26 cellular contexts compared by ENCODE assay signal in genomic region chr17:48883171-48883570, GRCh38.
"Had no signal": no experiment of that assay in that cellular context is flagged by ENCODE, and none has a peak within 500 bp of the region (broad histone marks: within the 10 kb centered on the region; RNA-seq: fewer than 3 reads in every experiment).

No MANE protein-coding gene starts in this region.

- H3K36me3 ChIP-seq: gastroesophageal sphincter, heart left ventricle, pancreas, right lobe of liver, uterus had no signal

- H3K27me3 ChIP-seq: heart left ventricle, pancreas, right lobe of liver, testis, uterus had no signal

- H3K9me3 ChIP-seq: gastroesophageal sphincter, heart left ventricle, pancreas, right lobe of liver, testis, uterus had no signal

- H3K9me3 Mint-ChIP-seq: activated CD4-positive, alpha-beta T cell treated with anti-CD3 and anti-CD28 coated beads, Interleukin-2, amount 10 ng/mL, durations not matched to agents 7 days and 5 days; activated CD8-positive, alpha-beta T cell treated with anti-CD3 and anti-CD28 coated beads for 36 hours; activated naive CD4-positive, alpha-beta T cell treated with anti-CD3 and anti-CD28 coated beads, Interleukin-2, amount 10 ng/mL, durations not matched to agents 7 days and 5 days; endodermal cell; naive B cell; stimulated activated memory B cell treated with anti-CD40 and anti-IgM and Interleukin-4, amounts not matched to agents 10 μg/mL and 1 μg/mL and 100 μg/mL, for 72 hours; T-helper 1 cell treated with Interleukin-12 subunit alpha and Interleukin-12 subunit beta and Interleukin-4 antibody, amounts not matched to agents 30 μg/mL and 1 μg/mL, for 36 hours had no signal

- H3K27me3 Mint-ChIP-seq: activated CD4-positive, alpha-beta T cell treated with anti-CD3 and anti-CD28 coated beads, Interleukin-2, amount 10 ng/mL, durations not matched to agents 7 days and 5 days; activated CD8-positive, alpha-beta memory T cell treated with anti-CD3 and anti-CD28 coated beads, Interleukin-2, amount 10 ng/mL, durations not matched to agents 7 days and 5 days; activated CD8-positive, alpha-beta T cell treated with anti-CD3 and anti-CD28 coated beads for 36 hours; stimulated activated memory B cell treated with anti-CD40 and anti-IgM and Interleukin-4, amounts not matched to agents 10 μg/mL and 1 μg/mL and 100 μg/mL, for 72 hours had no signal

- H3K4me3 Mint-ChIP-seq: activated CD4-positive, alpha-beta T cell treated with anti-CD3 and anti-CD28 coated beads, Interleukin-2, amount 10 ng/mL, durations not matched to agents 7 days and 5 days; activated CD8-positive, alpha-beta memory T cell treated with anti-CD3 and anti-CD28 coated beads, Interleukin-2, amount 10 ng/mL, durations not matched to agents 7 days and 5 days; activated CD8-positive, alpha-beta T cell treated with anti-CD3 and anti-CD28 coated beads for 36 hours; activated naive CD4-positive, alpha-beta T cell treated with anti-CD3 and anti-CD28 coated beads, Interleukin-2, amount 10 ng/mL, durations not matched to agents 7 days and 5 days; endodermal cell; naive B cell; stimulated activated memory B cell treated with anti-CD40 and anti-IgM and Interleukin-4, amounts not matched to agents 10 μg/mL and 1 μg/mL and 100 μg/mL, for 72 hours; T-helper 1 cell treated with Interleukin-12 subunit alpha and Interleukin-12 subunit beta and Interleukin-4 antibody, amounts not matched to agents 30 μg/mL and 1 μg/mL, for 36 hours had no signal

- H3K27ac ChIP-seq: gastroesophageal sphincter, heart left ventricle, pancreas, right lobe of liver, skin epidermis, testis, uterus, VCaP had no signal

- H3K36me3 Mint-ChIP-seq: activated CD8-positive, alpha-beta memory T cell treated with anti-CD3 and anti-CD28 coated beads, Interleukin-2, amount 10 ng/mL, durations not matched to agents 7 days and 5 days; activated naive CD4-positive, alpha-beta T cell treated with anti-CD3 and anti-CD28 coated beads, Interleukin-2, amount 10 ng/mL, durations not matched to agents 7 days and 5 days; naive B cell; stimulated activated memory B cell treated with anti-CD40 and anti-IgM and Interleukin-4, amounts not matched to agents 10 μg/mL and 1 μg/mL and 100 μg/mL, for 72 hours had no signal

- H3K4me3 ChIP-seq: gastroesophageal sphincter, heart left ventricle, lung, pancreas, right lobe of liver, skin epidermis, testis, uterus had no signal

- H3K4me1 ChIP-seq: pancreas, right lobe of liver, testis, uterus had no signal

- ATAC-seq: activated CD8-positive, alpha-beta memory T cell treated with anti-CD3 and anti-CD28 coated beads, Interleukin-2, amount 10 ng/mL, durations not matched to agents 7 days and 5 days; activated CD8-positive, alpha-beta T cell treated with anti-CD3 and anti-CD28 coated beads for 36 hours; gastroesophageal sphincter; heart left ventricle; left lobe of liver; pancreas; right lobe of liver; stimulated activated memory B cell treated with anti-CD40 and anti-IgM and Interleukin-4, amounts not matched to agents 10 μg/mL and 1 μg/mL and 100 μg/mL, for 72 hours had no signal

- H3K27ac Mint-ChIP-seq: activated CD4-positive, alpha-beta T cell treated with anti-CD3 and anti-CD28 coated beads, Interleukin-2, amount 10 ng/mL, durations not matched to agents 7 days and 5 days; activated CD8-positive, alpha-beta memory T cell treated with anti-CD3 and anti-CD28 coated beads, Interleukin-2, amount 10 ng/mL, durations not matched to agents 7 days and 5 days; activated CD8-positive, alpha-beta T cell treated with anti-CD3 and anti-CD28 coated beads for 36 hours; activated naive CD4-positive, alpha-beta T cell treated with anti-CD3 and anti-CD28 coated beads, Interleukin-2, amount 10 ng/mL, durations not matched to agents 7 days and 5 days; endodermal cell; stimulated activated memory B cell treated with anti-CD40 and anti-IgM and Interleukin-4, amounts not matched to agents 10 μg/mL and 1 μg/mL and 100 μg/mL, for 72 hours; T-helper 1 cell treated with Interleukin-12 subunit alpha and Interleukin-12 subunit beta and Interleukin-4 antibody, amounts not matched to agents 30 μg/mL and 1 μg/mL, for 36 hours had no signal

- DNase-seq: activated CD4-positive, alpha-beta T cell treated with anti-CD3 and anti-CD28 coated beads, Interleukin-2, amount 10 ng/mL, durations not matched to agents 7 days and 5 days; activated CD4-positive, CD25-positive, alpha-beta regulatory T cell treated with anti-CD3 and anti-CD28 coated beads, Interleukin-2, amount 50 U/mL, for 72 hours; activated CD8-positive, alpha-beta memory T cell treated with anti-CD3 and anti-CD28 coated beads, Interleukin-2, amount 10 ng/mL, durations not matched to agents 7 days and 5 days; activated CD8-positive, alpha-beta T cell treated with anti-CD3 and anti-CD28 coated beads for 36 hours; activated effector memory CD4-positive, alpha-beta T cell treated with anti-CD3 and anti-CD28 coated beads, Interleukin-2, amount 50 U/mL, for 16 hours; activated naive CD4-positive, alpha-beta T cell treated with anti-CD3 and anti-CD28 coated beads, Interleukin-2, amount 10 ng/mL, durations not matched to agents 7 days and 5 days; activated T-cell treated with anti-CD3 and anti-CD28 coated beads for 4 hours; amygdala; cerebellar nuclear complex; cortex of kidney; endodermal cell; heart left ventricle; naive B cell; pancreas; right lobe of liver; stimulated activated CD4-positive, alpha-beta T cell treated with anti-CD3 and anti-CD28 coated beads, Interleukin-1b, Interleukin-23, amount 100 ng/mL, for 48 hours; testis; trophoblast cell; uterus had no signal

- H3K4me1 Mint-ChIP-seq: endodermal cell had no signal
